Comparison of ENCODE assay signal across 17 cellular contexts in the genomic region with DNA sequence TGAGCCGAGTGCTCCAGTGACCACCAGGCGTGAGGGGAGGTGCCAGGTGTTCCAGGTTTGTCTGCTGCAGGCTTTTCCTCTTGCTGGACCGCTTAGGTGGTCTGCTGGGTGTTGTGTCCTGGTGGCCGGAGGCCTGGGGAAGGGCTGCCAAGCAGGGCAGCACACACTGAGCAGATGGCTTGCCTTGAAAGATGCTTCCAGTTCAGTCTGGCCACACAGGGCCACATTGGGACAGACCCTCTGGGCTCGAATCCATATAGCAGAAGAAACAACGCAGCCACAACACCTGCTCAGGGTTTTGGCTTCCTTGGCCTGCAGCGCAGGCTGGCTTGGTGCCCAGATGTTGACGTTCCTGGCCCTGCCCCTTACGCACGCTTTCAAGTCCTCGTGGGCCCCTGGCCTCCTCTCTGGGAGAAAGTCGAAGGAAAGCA. TPM values are rescaled to one million over a fixed set of nuclear protein-coding genes. Genes with fewer than 3 reads are reported as not detected.
A peak's percentile ranks its signal among the peaks of the same experiment; 100 is the strongest.
DNase-seq lines count a peak whose midpoint lies in the region; ATAC-seq, FAIRE-seq and TF ChIP-seq lines count a peak whose summit lies in the region.
"Had no signal": no experiment of that assay in that cellular context is flagged by ENCODE, and none has a peak within 500 bp of the region (broad histone marks: within the 10 kb centered on the region; RNA-seq: fewer than 3 reads in every experiment).

No MANE protein-coding gene starts in this region.

- H3K4me1 ChIP-seq in K562 (replicated peaks in 1 of 2; ENCODE audit: control insufficient read depth in 2 of 2, insufficient read depth in 2 of 2, low read length in 2 of 2) (peaks cover 0 to 8% of the 10 kb centered on the region in 2 experiments; a peak in 1 of 5 replicates), osteoblast (ENCODE audit: insufficient read depth, low read length) (no peaks in the 10 kb centered on the region), smooth muscle cell (ENCODE audit: low read depth) (peaks cover 4% of the 10 kb centered on the region)

- H3K4me2 ChIP-seq in K562 (ENCODE audit: insufficient read depth, low read length): no peak overlapping the region
- H3K4me2 ChIP-seq in osteoblast (ENCODE audit: insufficient read depth, low read length): no peak overlapping the region
- H3K4me2 ChIP-seq in smooth muscle cell: no peak overlapping the region
- H3K4me2 ChIP-seq: KMS-11 had no signal

- H4K20me1 ChIP-seq in K562 (replicated peaks; ENCODE audit: control insufficient read depth, insufficient read depth, low read length) (peaks cover 26% of the 10 kb centered on the region), osteoblast (ENCODE audit: insufficient read depth, low read length) (peaks cover 44% of the 10 kb centered on the region), smooth muscle cell (ENCODE audit: low read depth) (peaks cover 25% of the 10 kb centered on the region)

- TF ChIP-seq POLR2A in K562 (conservative IDR thresholded peaks at IDR 0.05): no peak

- no TSS peak for BruUV-seq in K562 (replicated peaks; lab: Mats Ljungman, UMichigan)

- DNase-seq in DMS 273 (lab: John Stamatoyannopoulos, UW; ENCODE audit: unreplicated experiment) (peak; percentile 88), NCI-H1105 (lab: John Stamatoyannopoulos, UW) (peak; percentile 42), K562 (ENCODE audit: extremely low read depth in 1 of 4, low spot score in 3 of 4) (no peak), osteoblast (ENCODE audit: insufficient read length, low spot score, missing footprints) (peak; percentile 74), cortex of kidney (lab: John Stamatoyannopoulos, UW) (no peak), smooth muscle cell (lab: John Stamatoyannopoulos, UW; ENCODE audit: unreplicated experiment) (no peak)
- DNase-seq in activated T-cell treated with anti-CD3 and anti-CD28 coated beads, Interleukin-2, amount 50 U/mL, for 1 hour: no peak
- DNase-seq: activated gamma-delta T cell treated with Interleukin-2 at 50 U/mL for 16 hours, erythroblast, glutamatergic neuron, HFFc6, NCI-H146 had no signal

- ATAC-seq in K562 (no peak), HG03108 (IDR thresholded peaks at IDR 0.05; ENCODE audit: unreplicated experiment) (no peak)
- ATAC-seq: WTC11 had no signal

- no peaks in the 10 kb centered on the region for H3F3A ChIP-seq in smooth muscle cell (ENCODE audit: low read depth)

- H3K27me3 ChIP-seq in K562 (ENCODE audit: control insufficient read depth in 2 of 2, insufficient read depth in 2 of 2, low read length in 2 of 2) (no peaks in the 10 kb centered on the region), osteoblast (ENCODE audit: insufficient read depth, low read length) (no peaks in the 10 kb centered on the region), smooth muscle cell (ENCODE audit: low read depth) (no peaks in the 10 kb centered on the region)

- POLR2A ChIA-PET in K562 (lab: Yijun Ruan, JAX): no interaction called here

- H3K36me3 ChIP-seq in K562 (ENCODE audit: control insufficient read depth, insufficient read depth, low read length): peaks cover 99% of the 10 kb centered on the region
- H3K36me3 ChIP-seq in osteoblast (ENCODE audit: insufficient read depth, low read length): peaks cover 85% of the 10 kb centered on the region
- no peaks in the 10 kb centered on the region for H3K36me3 ChIP-seq in smooth muscle cell (ENCODE audit: low read depth)

- H3K79me2 ChIP-seq in K562 (ENCODE audit: control insufficient read depth, insufficient read depth, low read length) (peaks cover 13% of the 10 kb centered on the region; the same call in 2 of the 3 replicates), osteoblast (ENCODE audit: insufficient read depth, low read length) (no peaks in the 10 kb centered on the region), smooth muscle cell (ENCODE audit: low read depth) (no peaks in the 10 kb centered on the region)

- H3K9me3 ChIP-seq in K562 (replicated peaks; ENCODE audit: control insufficient read depth, insufficient read depth, low read depth, low read length) (no peaks in the 10 kb centered on the region), osteoblast (ENCODE audit: low read depth, low read length) (no peaks in the 10 kb centered on the region), smooth muscle cell (replicated peaks; ENCODE audit: low read depth) (no peaks in the 10 kb centered on the region)

- H3K9me1 ChIP-seq in K562 (ENCODE audit: control insufficient read depth, insufficient read depth, low read length): no peaks in the 10 kb centered on the region

- H2AFZ ChIP-seq in K562 (ENCODE audit: low read depth, low read length) (no peak overlapping the region), osteoblast (ENCODE audit: low read length) (no peak overlapping the region), smooth muscle cell (ENCODE audit: low read depth) (no peak overlapping the region)
- H2AFZ ChIP-seq: parathyroid adenoma had no signal

- no peak for TF ChIP-seq EP300 in K562 (IDR thresholded peaks at IDR 0.05; ENCODE audit: low read length)

- 86% methylated on average over 12 of the region's 12 CpGs for WGBS in K562 (ENCODE audit: insufficient coverage, low coverage, missing lambda C conversion rate)
- WGBS in smooth muscle cell (ENCODE audit: low lambda C conversion rate): 98% methylated on average over 12 of the region's 12 CpGs

- TF ChIP-seq CTCF in K562 (IDR thresholded peaks at IDR 0.05 in 2 of 3, conservative IDR thresholded peaks at IDR 0.05 in 1 of 3; ENCODE audit: insufficient read depth in 2 of 3, low read depth in 1 of 3, low read length in 3 of 3) (no peak), osteoblast (IDR thresholded peaks at IDR 0.05; ENCODE audit: extremely low read depth, low read depth, low read length) (no peak), smooth muscle cell (IDR thresholded peaks at IDR 0.05; ENCODE audit: borderline replicate concordance, insufficient read depth, poor library complexity, severe bottlenecking) (no peak)

- TF ChIP-seq RAD21 in K562 (CRISPR knock-in tag; conservative IDR thresholded peaks at IDR 0.05 in 1 of 2, IDR thresholded peaks at IDR 0.05 in 1 of 2): no peak

- H3K9ac ChIP-seq in K562 (ENCODE audit: insufficient read depth in 1 of 2, low read depth in 2 of 2, low read length in 2 of 2) (peak overlapping the region in 1 of 2 experiments; percentile 62; a peak in 1 of 4 replicates), smooth muscle cell (ENCODE audit: low read depth) (no peak overlapping the region)
- H3K9ac ChIP-seq: KMS-11, parathyroid adenoma had no signal

- in situ Hi-C loops in K562 (cut with MboI): no loop called here

- no peak for FAIRE-seq in K562 (lab: Jason Lieb, UNC)
- FAIRE-seq: islet of Langerhans had no signal

- H3K4me3 ChIP-seq in K562: no peak overlapping the region
- H3K4me3 ChIP-seq in osteoblast (ENCODE audit: insufficient read depth, low read length): no peak overlapping the region
- H3K4me3 ChIP-seq in smooth muscle cell: no peak overlapping the region

- intact Hi-C loops in K562 (cut with micrococcal nuclease): no loop called here

- CTCF ChIA-PET in K562 (lab: Yijun Ruan, JAX; ENCODE audit: low intra/inter-chr PET ratio): no interaction called here

- no peak overlapping the region for H3K27ac ChIP-seq in K562 (ENCODE audit: extremely low read depth, low read depth, low read length)
- no peak overlapping the region for H3K27ac ChIP-seq in osteoblast (ENCODE audit: low read depth, low read length)
- H3K27ac ChIP-seq in smooth muscle cell (ENCODE audit: low read depth): no peak overlapping the region
- H3K27ac ChIP-seq: KMS-11, parathyroid adenoma had no signal

TF ChIP-seq in K562, 482 proteins besides CTCF, POLR2A, EP300 and RAD21 (continues in another document):
- TF ChIP-seq MCM3 (IDR thresholded peaks at IDR 0.05) (no peak), ZFPM2 (CRISPR knock-in tag; IDR thresholded peaks at IDR 0.05) (no peak)

RNA-seq across cellular contexts. Expression of a gene that starts 24.8 kb away (rescaled TPM):
- total RNA-seq in K562 (2011; cell fraction: chromatin; rRNA removed; ENCODE audit: low replicate concordance): 24.8 and 32.7 TPM in 2 replicates
- 24.2 and 24.5 TPM in 2 replicates for total RNA-seq in K562 (2011; cell fraction: nucleolus; rRNA removed)
- total RNA-seq in K562 (2011; cell fraction: nucleoplasm; rRNA removed): 23.2 and 33.3 TPM in 2 replicates
- 42.0 and 44.2 TPM in 2 replicates for total RNA-seq in K562 (2014; rRNA removed)
- 43.8 and 47.3 TPM in 2 replicates for total RNA-seq in K562 (2014; rRNA removed; fragmentation: Illumina TruSeq; extraction: Trizol)
- total RNA-seq in K562 (2015; rRNA removed; fragmentation: Illumina TruSeq; extraction: Trizol): 39.4 and 40.4 TPM in 2 replicates
- total RNA-seq in K562 (2021): 57.5 and 61.6 TPM in 2 replicates
- polyA plus RNA-seq in K562 (2011; rRNA removed): 38.4 and 44.6 TPM in 2 replicates
- polyA plus RNA-seq in K562 (2011; cell fraction: cytosol; rRNA removed): 27.8 and 34.2 TPM in 2 replicates
- 15.7 and 20.5 TPM in 2 replicates for polyA plus RNA-seq in K562 (2011; cell fraction: nucleus; rRNA removed)
- 26.1 and 33.8 TPM in 2 replicates for polyA plus RNA-seq in K562 (2012)
- 41.4 and 49.8 TPM in 2 replicates for polyA plus RNA-seq in K562 (2014; fragmentation: Illumina TruSeq; extraction: Trizol)
- polyA plus RNA-seq in K562 (2014; fragmentation: Nextera tagmentation; extraction: Ambion mirVana): 10 to 100 TPM; 61.3 to 76.2 TPM
- 42.3 and 42.9 TPM in 2 replicates for polyA plus RNA-seq in K562 (2014; rRNA removed)
- polyA minus RNA-seq in K562 (2011; rRNA and poly(A)+ RNA removed): 25.6 and 28.3 TPM in 2 replicates
- polyA minus RNA-seq in K562 (2011; cell fraction: cytosol; rRNA and poly(A)+ RNA removed): 13.6 and 17.8 TPM in 2 replicates
- 10.2 and 13.2 TPM in 2 replicates for polyA minus RNA-seq in K562 (2011; cell fraction: nucleus; rRNA and poly(A)+ RNA removed)
- total RNA-seq in osteoblast: 1.2 and 1.8 TPM in 2 replicates
- 5.3 and 6.7 TPM in 2 replicates for total RNA-seq in smooth muscle cell
- polyA plus RNA-seq in smooth muscle cell: 6.8 and 10.4 TPM in 2 replicates

RNA-seq across cellular contexts. Expression of a gene that starts 50.8 kb away (rescaled TPM):
- 692 and 1,066 TPM in 2 replicates for total RNA-seq in K562 (2011; cell fraction: chromatin; rRNA removed; ENCODE audit: low replicate concordance)
- 409 and 435 TPM in 2 replicates for total RNA-seq in K562 (2011; cell fraction: nucleolus; rRNA removed)
- total RNA-seq in K562 (2011; cell fraction: nucleoplasm; rRNA removed): 438 and 467 TPM in 2 replicates
- total RNA-seq in K562 (2014; rRNA removed): 89.1 and 104 TPM in 2 replicates
- 40.9 and 41.8 TPM in 2 replicates for total RNA-seq in K562 (2014; rRNA removed; fragmentation: Illumina TruSeq; extraction: Trizol)
- 57.9 and 60.6 TPM in 2 replicates for total RNA-seq in K562 (2015; rRNA removed; fragmentation: Illumina TruSeq; extraction: Trizol)
- 208 and 244 TPM in 2 replicates for total RNA-seq in K562 (2021)
- polyA plus RNA-seq in K562 (2011; rRNA removed): 54.2 and 64.0 TPM in 2 replicates
- polyA plus RNA-seq in K562 (2011; cell fraction: cytosol; rRNA removed): 54.1 and 55.3 TPM in 2 replicates
- polyA plus RNA-seq in K562 (2011; cell fraction: nucleus; rRNA removed): 210 and 277 TPM in 2 replicates
- polyA plus RNA-seq in K562 (2012): 113 and 125 TPM in 2 replicates
- polyA plus RNA-seq in K562 (2014; fragmentation: Illumina TruSeq; extraction: Trizol): 116 and 138 TPM in 2 replicates
- polyA plus RNA-seq in K562 (2014; fragmentation: Nextera tagmentation; extraction: Ambion mirVana): 10 to 100 TPM; 12.2 to 15.8 TPM
- 101 and 116 TPM in 2 replicates for polyA plus RNA-seq in K562 (2014; rRNA removed)
- 61.1 and 68.8 TPM in 2 replicates for polyA minus RNA-seq in K562 (2011; rRNA and poly(A)+ RNA removed)
- 106 and 121 TPM in 2 replicates for polyA minus RNA-seq in K562 (2011; cell fraction: cytosol; rRNA and poly(A)+ RNA removed)
- polyA minus RNA-seq in K562 (2011; cell fraction: nucleus; rRNA and poly(A)+ RNA removed): 117 and 133 TPM in 2 replicates
- 49.6 and 55.7 TPM in 2 replicates for total RNA-seq in osteoblast
- total RNA-seq in smooth muscle cell: 21.4 and 27.7 TPM in 2 replicates
- polyA plus RNA-seq in smooth muscle cell: 13.6 and 17.1 TPM in 2 replicates

Comparison
In these comparisons a context has a peak if more than half of its experiments do, and no peak if none do; other contexts are left out.
1. DNase-seq: peak in DMS 273 (single experiment), NCI-H1105 (single experiment) and osteoblast (single experiment); none in K562 (0 of 4), cortex of kidney (single experiment), activated T-cell treated with anti-CD3 and anti-CD28 coated beads, Interleukin-2, amount 50 U/mL, for 1 hour (single experiment) and smooth muscle cell (single experiment).